18 cellular contexts compared by ENCODE assay signal in the genomic region with DNA sequence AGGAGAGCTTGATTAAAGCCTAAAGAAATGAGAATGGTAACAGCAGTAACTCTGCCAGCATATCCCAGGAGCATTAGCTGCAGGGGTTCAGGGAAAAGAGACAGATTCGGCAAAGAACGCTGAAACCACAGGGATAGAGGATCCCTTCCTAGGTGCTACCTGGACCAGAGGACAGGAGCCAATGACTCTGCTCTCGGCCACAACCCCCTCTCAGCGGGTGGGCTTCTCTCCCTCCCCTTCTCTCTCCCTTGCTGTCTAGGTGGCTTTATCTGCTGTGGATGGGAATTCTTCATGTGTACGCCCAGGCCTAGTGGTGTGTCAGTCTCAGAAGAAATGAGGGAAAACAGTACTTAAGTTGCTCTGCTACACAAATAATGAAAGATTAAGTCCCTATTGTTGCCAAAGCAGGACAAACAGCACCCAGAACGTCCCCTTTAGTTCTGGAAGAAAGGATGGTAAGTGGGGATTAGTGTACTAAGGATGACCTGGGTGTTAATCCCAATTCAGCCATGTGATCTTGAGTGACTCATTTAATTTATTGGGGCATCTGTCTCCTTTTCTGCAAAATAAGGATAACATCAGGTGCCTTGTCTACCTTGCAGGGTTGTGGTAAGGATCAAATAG.
"Had no signal": no experiment of that assay in that cellular context is flagged by ENCODE, and none has a peak within 500 bp of the region (broad histone marks: within the 10 kb centered on the region; RNA-seq: fewer than 3 reads in every experiment).

No MANE protein-coding gene starts in this region.

- H3K27ac Mint-ChIP-seq: activated naive CD4-positive, alpha-beta T cell treated with anti-CD3 and anti-CD28 coated beads, Interleukin-2, amount 50 U/mL, for 24 hours; natural killer cell treated with Interleukin-12 subunit alpha and Interleukin-12 subunit beta and Interleukin-15 and Interleukin-18, amount 100 ng/mL, for 72 hours; stimulated activated naive B cell treated with anti-CD40 and anti-IgM and Interleukin-4, amounts not matched to agents 10 μg/mL and 1 μg/mL and 100 μg/mL, for 72 hours had no signal

- H3K9me3 ChIP-seq: ascending aorta, esophagus muscularis mucosa, spleen, thoracic aorta, upper lobe of left lung had no signal

- H3K36me3 ChIP-seq: esophagus muscularis mucosa, heart right ventricle, spleen, thoracic aorta, upper lobe of left lung had no signal

- H3K27ac ChIP-seq: ascending aorta, esophagus muscularis mucosa, heart right ventricle, spleen, thoracic aorta, upper lobe of left lung, VCaP had no signal

- H3K9me3 Mint-ChIP-seq: activated naive CD4-positive, alpha-beta T cell treated with anti-CD3 and anti-CD28 coated beads, Interleukin-2, amount 50 U/mL, for 24 hours; natural killer cell treated with Interleukin-12 subunit alpha and Interleukin-12 subunit beta and Interleukin-15 and Interleukin-18, amount 100 ng/mL, for 72 hours; stimulated activated naive B cell treated with anti-CD40 and anti-IgM and Interleukin-4, amounts not matched to agents 10 μg/mL and 1 μg/mL and 100 μg/mL, for 72 hours had no signal

- H3K36me3 Mint-ChIP-seq: activated naive CD4-positive, alpha-beta T cell treated with anti-CD3 and anti-CD28 coated beads, Interleukin-2, amount 50 U/mL, for 24 hours; natural killer cell treated with Interleukin-12 subunit alpha and Interleukin-12 subunit beta and Interleukin-15 and Interleukin-18, amount 100 ng/mL, for 72 hours; stimulated activated naive B cell treated with anti-CD40 and anti-IgM and Interleukin-4, amounts not matched to agents 10 μg/mL and 1 μg/mL and 100 μg/mL, for 72 hours had no signal

- H3K4me1 ChIP-seq: ascending aorta, esophagus muscularis mucosa, upper lobe of left lung had no signal

- H3K27me3 ChIP-seq: ascending aorta, esophagus muscularis mucosa, heart right ventricle, spleen, upper lobe of left lung had no signal

- H3K4me3 Mint-ChIP-seq: activated naive CD4-positive, alpha-beta T cell treated with anti-CD3 and anti-CD28 coated beads, Interleukin-2, amount 50 U/mL, for 24 hours; natural killer cell treated with Interleukin-12 subunit alpha and Interleukin-12 subunit beta and Interleukin-15 and Interleukin-18, amount 100 ng/mL, for 72 hours; stimulated activated naive B cell treated with anti-CD40 and anti-IgM and Interleukin-4, amounts not matched to agents 10 μg/mL and 1 μg/mL and 100 μg/mL, for 72 hours had no signal

- H3K27me3 Mint-ChIP-seq: activated naive CD4-positive, alpha-beta T cell treated with anti-CD3 and anti-CD28 coated beads, Interleukin-2, amount 50 U/mL, for 24 hours had no signal

- H3K4me3 ChIP-seq: ascending aorta, esophagus muscularis mucosa, heart right ventricle, spleen, thoracic aorta, upper lobe of left lung had no signal

- DNase-seq: activated CD4-positive, alpha-beta T cell treated with anti-CD3 and anti-CD28 coated beads, Interleukin-2, amount 50 U/mL, for 4 hours; activated gamma-delta T cell; cerebellar nuclear complex; cortex of kidney; effector CD4-positive, alpha-beta T cell; heart right ventricle; left cardiac atrium; nucleus accumbens; spleen; stimulated activated CD4-positive, alpha-beta T cell treated with anti-CD3 and anti-CD28 coated beads, Interleukin-4, amount 100 ng/mL, for 4 hours; stimulated activated naive B cell treated with anti-CD40 and anti-IgM and Interleukin-4, amounts not matched to agents 10 μg/mL and 1 μg/mL and 100 μg/mL, for 72 hours; upper lobe of left lung had no signal

- ATAC-seq: heart right ventricle; left cardiac atrium; natural killer cell treated with Interleukin-12 subunit alpha and Interleukin-12 subunit beta and Interleukin-15 and Interleukin-18, amount 100 ng/mL, for 72 hours had no signal
